18 cellular contexts compared by ENCODE assay signal in the genomic region with DNA sequence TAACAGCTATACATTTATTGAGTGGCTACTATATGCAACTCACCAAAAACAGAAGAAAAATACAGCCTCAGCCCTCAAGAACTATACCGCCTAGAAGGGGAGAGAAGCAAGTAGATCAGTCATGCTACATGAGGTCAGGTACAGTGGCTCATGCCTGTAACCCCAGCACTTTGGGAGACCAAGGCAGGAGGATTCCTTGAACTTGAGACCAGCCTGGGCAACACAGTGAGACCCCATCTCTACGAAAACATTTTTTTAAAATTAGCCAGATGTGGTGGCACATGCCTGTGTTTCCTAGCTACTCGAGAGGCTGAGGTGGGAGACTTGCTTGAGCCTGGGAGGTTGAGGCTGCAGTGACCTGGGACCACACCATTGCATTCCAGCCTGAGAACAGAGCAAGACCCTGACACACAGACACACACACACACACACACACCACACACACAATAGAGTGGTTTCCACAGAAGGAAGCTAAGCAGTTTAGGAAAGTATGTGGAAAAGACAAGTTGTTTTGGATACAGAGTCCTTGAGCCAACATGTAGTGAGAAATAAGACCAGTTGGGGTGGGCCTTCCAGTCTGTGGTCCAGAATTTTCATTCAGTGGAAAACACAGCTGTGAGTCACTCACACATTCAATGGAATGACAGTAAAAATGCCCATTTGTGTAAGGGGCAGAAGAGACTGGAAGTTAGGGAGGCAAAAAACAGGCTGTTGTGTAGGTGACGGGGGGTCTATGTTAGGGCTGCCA. TPM values are rescaled to one million over a fixed set of nuclear protein-coding genes. Genes with fewer than 3 reads are reported as not detected.
DNase-seq lines count a peak whose midpoint lies in the region; ATAC-seq, FAIRE-seq and TF ChIP-seq lines count a peak whose summit lies in the region.
"Had no signal": no experiment of that assay in that cellular context is flagged by ENCODE, and none has a peak within 500 bp of the region (broad histone marks: within the 10 kb centered on the region; RNA-seq: fewer than 3 reads in every experiment).

No MANE protein-coding gene starts in this region.

- DNase-seq in AG09309 (ENCODE audit: low read depth): peak; percentile 60
- peak; percentile 79 for DNase-seq in IMR-90
- peak; percentile 41 for DNase-seq in dermis blood vessel endothelial cell
- no peak for DNase-seq in NCI-H1048 (lab: John Stamatoyannopoulos, UW)
- no peak for DNase-seq in GM12892 (ENCODE audit: insufficient read length)
- DNase-seq in BE2C: no peak
- DNase-seq: activated CD4-positive, alpha-beta T cell treated with anti-CD3 and anti-CD28 coated beads, Interleukin-2, amount 10 ng/mL, durations not matched to agents 24 days and 14 days; activated naive CD8-positive, alpha-beta T cell treated with anti-CD3 and anti-CD28 coated beads, Interleukin-2, amount 10 ng/mL, durations not matched to agents 7 days and 5 days; GF-D8; Karpas-422; left colon; NCI-H1436; NCI-H226; stimulated activated naive B cell treated with anti-CD40 and anti-IgM and Interleukin-4, amounts not matched to agents 10 μg/mL and 1 μg/mL and 100 μg/mL, for 72 hours had no signal

- CTCF ChIA-PET in IMR-90 (lab: Yijun Ruan, JAX): no interaction called here

- peak overlapping the region; percentile 27; the same call in 1 of the 2 replicates for H3K18ac ChIP-seq in IMR-90 (ENCODE audit: low read depth, low read length)

- peak overlapping the region in 1 of 2 experiments; percentile 62; a peak in 1 of 4 replicates for H4K8ac ChIP-seq in IMR-90 (ENCODE audit: low read depth in 2 of 2, low read length in 2 of 2)

- H4K5ac ChIP-seq in IMR-90 (ENCODE audit: low read depth, low read length): peak overlapping the region; percentile 14

- H2AFZ ChIP-seq in IMR-90 (replicated peaks; ENCODE audit: low read length, poor library complexity): peak overlapping the region; percentile 33
- H2AFZ ChIP-seq: parathyroid adenoma had no signal

- no CpG with 5 or more reads among the region's 4 CpGs for WGBS in IMR-90 (ENCODE audit: extremely low coverage in 2 of 2, insufficient read length in 1 of 2), 2 experiments

- peak overlapping the region; percentile 82 for H3K14ac ChIP-seq in IMR-90 (replicated peaks; ENCODE audit: low read depth, low read length)

- peaks cover 16% of the 10 kb centered on the region for H3K9me1 ChIP-seq in IMR-90 (ENCODE audit: insufficient read depth, low read length)

- H2BK20ac ChIP-seq in IMR-90 (ENCODE audit: low read depth, low read length): peak overlapping the region; percentile 57; the same call in 1 of the 2 replicates

- FAIRE-seq in GM12892 (lab: Jason Lieb, UNC): no peak
- FAIRE-seq: colon had no signal

- POLR2A ChIA-PET in IMR-90 (lab: Charles Lee; ENCODE audit: unreplicated experiment): interaction anchor here (0.6 kb wide), 2 partner anchors 12 to 205 kb away, joined by 3 read pairs; no protein-coding TSS in a partner anchor

- peak overlapping the region; percentile 82 for H3K4ac ChIP-seq in IMR-90 (ENCODE audit: low read depth, low read length)

- peak overlapping the region; percentile 42; the same call in 1 of the 3 replicates for H2BK15ac ChIP-seq in IMR-90 (ENCODE audit: low read depth, low read length)

- in situ Hi-C loops in IMR-90 (cut with MboI; ENCODE audit: low sequenced_read_pairs): no loop called here

- peak overlapping the region; percentile 22 for H2AK9ac ChIP-seq in IMR-90 (replicated peaks; ENCODE audit: low read depth, low read length, poor library complexity)

- intact Hi-C loops in IMR-90 (cut with micrococcal nuclease): no loop called here

- H3K4me1 ChIP-seq in IMR-90 (ENCODE audit: control insufficient read depth, insufficient read depth, low read length) (peaks cover 14% of the 10 kb centered on the region), mucosa of rectum (ENCODE audit: control insufficient read depth in 2 of 2, insufficient read depth in 2 of 2, low read length in 2 of 2) (peaks cover 9 to 19% of the 10 kb centered on the region in 2 donors), BE2C (peaks cover 7% of the 10 kb centered on the region)

- H2BK5ac ChIP-seq in IMR-90 (ENCODE audit: low read depth, low read length, poor library complexity, severe bottlenecking): peak overlapping the region; percentile 69

- no peaks in the 10 kb centered on the region for H3K27me3 ChIP-seq in IMR-90 (ENCODE audit: control insufficient read depth, insufficient read depth, low read length)
- H3K27me3 ChIP-seq in mucosa of rectum (ENCODE audit: control insufficient read depth in 2 of 2, insufficient read depth in 2 of 2, low read length in 2 of 2): no peaks in the 10 kb centered on the region
- no peaks in the 10 kb centered on the region for H3K27me3 ChIP-seq in BE2C

- ATAC-seq in IMR-90 (ENCODE audit: low read depth) (peak; percentile 64), GM19467 (IDR thresholded peaks at IDR 0.05; ENCODE audit: unreplicated experiment) (no peak)
- ATAC-seq: left colon; stimulated activated naive B cell treated with anti-CD40 and anti-IgM and Interleukin-4, amounts not matched to agents 10 μg/mL and 1 μg/mL and 100 μg/mL, for 72 hours had no signal

- H2AK5ac ChIP-seq in IMR-90 (ENCODE audit: low read depth, low read length): peak overlapping the region; percentile 91

- no peaks in the 10 kb centered on the region for H3K36me3 ChIP-seq in IMR-90 (ENCODE audit: control insufficient read depth, insufficient read depth, low read length)
- no peaks in the 10 kb centered on the region for H3K36me3 ChIP-seq in mucosa of rectum (ENCODE audit: control insufficient read depth in 2 of 2, insufficient read depth in 2 of 2, low read length in 2 of 2)
- peaks cover 12% of the 10 kb centered on the region for H3K36me3 ChIP-seq in BE2C

- H3K9ac ChIP-seq in IMR-90 (ENCODE audit: low read depth, low read length) (no peak overlapping the region), mucosa of rectum (ENCODE audit: low read depth in 1 of 2, low read length in 2 of 2) (no peak overlapping the region)
- H3K9ac ChIP-seq: parathyroid adenoma had no signal

- no peaks in the 10 kb centered on the region for H4K20me1 ChIP-seq in IMR-90 (ENCODE audit: insufficient read depth, low read length)

- peak overlapping the region; percentile 47; the same call in 1 of the 2 replicates for H2BK120ac ChIP-seq in IMR-90 (ENCODE audit: low read depth, low read length)

- peak overlapping the region; percentile 19; the same call in 1 of the 2 replicates for H4K91ac ChIP-seq in IMR-90 (ENCODE audit: insufficient read depth, low read depth, low read length)

- dilution Hi-C loops in IMR-90 (cut with HindIII; ENCODE audit: low sequenced_read_pairs, unreplicated experiment): no loop called here

- TF ChIP-seq POLR2A in IMR-90 (IDR thresholded peaks at IDR 0.05; ENCODE audit: low read depth, low read length): no peak
- TF ChIP-seq POLR2A in GM12892 (IDR thresholded peaks at IDR 0.05; ENCODE audit: low read depth, low read length): no peak

- H3K56ac ChIP-seq in IMR-90 (ENCODE audit: extremely low read depth, insufficient read depth, low read length): no peak overlapping the region

- H3K27ac ChIP-seq in IMR-90 (ENCODE audit: insufficient read depth, low read length) (peak overlapping the region; percentile 42; the same call in 1 of the 2 replicates), mucosa of rectum (ENCODE audit: low read depth in 2 of 2, low read length in 2 of 2) (peak overlapping the region; percentile 21 to 52)
- H3K27ac ChIP-seq: parathyroid adenoma had no signal

- no peak overlapping the region for H3K4me3 ChIP-seq in AG09309 (ENCODE audit: control insufficient read depth, low read depth, low read length)
- H3K4me3 ChIP-seq in IMR-90 (ENCODE audit: insufficient read depth, low read depth, low read length): no peak overlapping the region
- H3K4me3 ChIP-seq in mucosa of rectum (ENCODE audit: low read length in 2 of 2): no peak overlapping the region
- no peak overlapping the region for H3K4me3 ChIP-seq in BE2C (ENCODE audit: low read depth, low read length)

- TF ChIP-seq CTCF in AG09309 (IDR thresholded peaks at IDR 0.05; ENCODE audit: control insufficient read depth, insufficient read depth, low read depth, low read length, missing control alignments) (no peak), IMR-90 (conservative IDR thresholded peaks at IDR 0.05; ENCODE audit: low read depth, low read length) (no peak), BE2C (IDR thresholded peaks at IDR 0.05; ENCODE audit: low read depth, low read length) (no peak)

- TF ChIP-seq RAD21 in IMR-90 (IDR thresholded peaks at IDR 0.05; ENCODE audit: low read length): no peak

- no TSS peak for BruUV-seq in IMR-90 (replicated peaks; lab: Mats Ljungman, UMichigan)

- peaks cover 0 to 25% of the 10 kb centered on the region in 2 experiments; a peak in 2 of 4 replicates for H3K79me1 ChIP-seq in IMR-90 (ENCODE audit: low read depth in 1 of 2, low read length in 2 of 2)

- no peak overlapping the region for H3K4me2 ChIP-seq in IMR-90 (ENCODE audit: low read depth, low read length)

- peak overlapping the region; percentile 48; the same call in 1 of the 2 replicates for H3K23ac ChIP-seq in IMR-90 (ENCODE audit: low read depth, low read length)

- no peaks in the 10 kb centered on the region for H3K9me3 ChIP-seq in IMR-90 (ENCODE audit: control insufficient read depth, insufficient read depth, low read length)
- H3K9me3 ChIP-seq in mucosa of rectum (ENCODE audit: control insufficient read depth in 2 of 2, low read length in 2 of 2): no peaks in the 10 kb centered on the region
- H3K9me3 ChIP-seq in BE2C: no peaks in the 10 kb centered on the region

TF ChIP-seq in IMR-90, 13 proteins besides CTCF, POLR2A, EP300 and RAD21 (continues in another document):
- TF ChIP-seq CHD1 (IDR thresholded peaks at IDR 0.05; ENCODE audit: low read depth, low read length): no peak

RNA-seq across cellular contexts. Expression of a gene that starts 10.8 kb away (rescaled TPM):
- total RNA-seq in IMR-90 (2012; rRNA removed): 47.5 and 58.0 TPM in 2 replicates
- polyA plus RNA-seq in IMR-90 (2012; rRNA removed): 23.5 and 24.8 TPM in 2 replicates
- 7.3 and 30.5 TPM in 2 replicates for polyA plus RNA-seq in IMR-90 (2012; cell fraction: cytosol; rRNA removed)
- 43.5 and 44.6 TPM in 2 replicates for polyA plus RNA-seq in IMR-90 (2012; cell fraction: nucleus; rRNA removed; ENCODE audit: low replicate concordance)
- total RNA-seq in dermis blood vessel endothelial cell: 91.0 and 185 TPM in 2 replicates
- 3.3 TPM for polyA plus RNA-seq in GM12892 (2012; ENCODE audit: missing spikeins)
- polyA plus RNA-seq in BE2C (2012; ENCODE audit: insufficient read depth, insufficient read length, low read depth): 1.8 TPM

RNA-seq across cellular contexts. Expression of a gene that starts 43.8 kb away (rescaled TPM):
- total RNA-seq in IMR-90 (2012; rRNA removed): 30.0 and 32.1 TPM in 2 replicates
- polyA plus RNA-seq in IMR-90 (2012; rRNA removed): 60.3 and 61.8 TPM in 2 replicates
- 24.3 and 27.2 TPM in 2 replicates for polyA plus RNA-seq in IMR-90 (2012; cell fraction: cytosol; rRNA removed)
- 43.2 and 50.8 TPM in 2 replicates for polyA plus RNA-seq in IMR-90 (2012; cell fraction: nucleus; rRNA removed; ENCODE audit: low replicate concordance)
- 14.1 and 26.7 TPM in 2 replicates for total RNA-seq in dermis blood vessel endothelial cell
- 48.5 TPM for polyA plus RNA-seq in GM12892 (2012; ENCODE audit: missing spikeins)
- polyA plus RNA-seq in BE2C (2012; ENCODE audit: insufficient read depth, insufficient read length, low read depth): 164 TPM

RNA-seq across cellular contexts. Expression of a gene that starts 43.8 kb away (rescaled TPM):
- total RNA-seq in IMR-90 (2012; rRNA removed) (40.8 and 47.1 TPM in 2 replicates), dermis blood vessel endothelial cell (89.9 and 160 TPM in 2 replicates)
- polyA plus RNA-seq in IMR-90 (2012; rRNA removed): 95.6 and 122 TPM in 2 replicates
- 40.0 and 73.4 TPM in 2 replicates for polyA plus RNA-seq in IMR-90 (2012; cell fraction: cytosol; rRNA removed)
- polyA plus RNA-seq in IMR-90 (2012; cell fraction: nucleus; rRNA removed; ENCODE audit: low replicate concordance): 40.8 and 52.9 TPM in 2 replicates
- polyA plus RNA-seq in GM12892 (2012; ENCODE audit: missing spikeins): 73.6 TPM
- 144 TPM for polyA plus RNA-seq in BE2C (2012; ENCODE audit: insufficient read depth, insufficient read length, low read depth)

Comparison
In these comparisons a context has a peak if more than half of its experiments do, and no peak if none do; other contexts are left out.
1. DNase-seq: peak in AG09309 (single experiment), IMR-90 (single experiment) and dermis blood vessel endothelial cell (single experiment); none in NCI-H1048 (single experiment), GM12892 (single experiment) and BE2C (single experiment).